ENCODE assay signal across 19 cellular contexts in the genomic region with DNA sequence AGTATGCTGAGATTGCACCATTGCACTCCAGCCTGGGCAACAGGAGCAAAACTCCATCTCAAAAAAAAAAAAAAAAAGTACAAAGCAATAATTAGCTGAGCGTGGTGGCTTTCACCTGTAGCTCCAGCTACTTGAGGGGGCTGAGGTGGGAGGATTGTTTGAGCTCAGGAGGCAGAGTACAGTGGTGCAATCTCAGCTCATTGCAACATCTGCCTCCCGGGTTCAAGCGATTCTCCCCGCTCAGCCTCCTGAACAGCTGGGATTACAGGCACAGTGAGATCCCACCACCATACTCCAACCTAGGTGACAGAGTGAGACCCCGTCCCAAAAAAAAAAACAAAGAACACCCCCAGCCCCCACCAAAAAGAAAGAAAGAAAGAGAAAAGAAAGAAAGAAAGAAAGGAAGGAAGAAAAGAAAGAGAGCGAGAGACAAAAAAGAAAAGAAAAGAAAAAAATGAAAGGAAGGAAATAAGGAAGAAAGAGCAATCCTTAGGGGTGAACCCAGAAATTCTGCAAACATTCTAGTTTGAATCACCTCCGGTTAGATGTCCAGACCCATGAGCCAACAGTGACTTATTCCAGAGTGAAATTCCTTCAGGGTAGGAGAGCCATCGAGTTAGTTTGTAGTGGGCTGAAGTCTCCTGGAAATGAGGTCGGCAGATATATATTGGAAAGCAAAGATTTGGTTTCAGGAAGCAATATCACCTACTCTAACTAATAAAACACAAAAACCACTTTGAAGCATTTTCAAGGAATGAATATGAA. TPM values are rescaled to one million over a fixed set of nuclear protein-coding genes. Genes with fewer than 3 reads are reported as not detected.
DNase-seq lines count a peak whose midpoint lies in the region; ATAC-seq and TF ChIP-seq lines count a peak whose summit lies in the region.
"Had no signal": no experiment of that assay in that cellular context is flagged by ENCODE, and none has a peak within 500 bp of the region (broad histone marks: within the 10 kb centered on the region; RNA-seq: fewer than 3 reads in every experiment).

No MANE protein-coding gene starts in this region.

- no peak overlapping the region for H2BK15ac ChIP-seq in mesenchymal stem cell (ENCODE audit: low read depth, poor library complexity, severe bottlenecking)

- in situ Hi-C loops in mammary epithelial cell (cut with MboI; ENCODE audit: low sequenced_read_pairs in 2 of 2) = no loop called here

- no peak for TF ChIP-seq CTCF in AG10803 (conservative IDR thresholded peaks at IDR 0.05; ENCODE audit: low read length)
- no peak for TF ChIP-seq CTCF in mammary epithelial cell (conservative IDR thresholded peaks at IDR 0.05 in 1 of 2, IDR thresholded peaks at IDR 0.05 in 1 of 2; ENCODE audit: extremely low read depth in 1 of 2, insufficient read depth in 1 of 2, low read depth in 1 of 2, low read length in 2 of 2)

- WGBS in mammary epithelial cell (ENCODE audit: low coverage, missing lambda C conversion rate) = 12% methylated on average over 9 of the region's 9 CpGs
- WGBS in mesenchymal stem cell = 89% methylated on average over 3 of the region's 9 CpGs

- H3K36me3 ChIP-seq in mammary epithelial cell (ENCODE audit: insufficient read depth, low read length) (no peaks in the 10 kb centered on the region), mesenchymal stem cell (ENCODE audit: control insufficient read depth in 1 of 2, insufficient read depth in 2 of 2, low read depth in 1 of 2, low read length in 2 of 2) (no peaks in the 10 kb centered on the region)
- H3K36me3 ChIP-seq: colonic mucosa, SJCRH30, WERI-Rb-1 had no signal

- no peaks in the 10 kb centered on the region for H4K20me1 ChIP-seq in mammary epithelial cell (ENCODE audit: insufficient read depth, low read length)

- H3K4me1 ChIP-seq in mammary epithelial cell (ENCODE audit: insufficient read depth, low read length) (peaks cover 10% of the 10 kb centered on the region), mesenchymal stem cell (ENCODE audit: control insufficient read depth, insufficient read depth, low read depth, low read length) (peaks cover 21% of the 10 kb centered on the region)
- H3K4me1 ChIP-seq: colonic mucosa had no signal

- peak overlapping the region in 1 of 2 experiments; percentile 38 for H3K18ac ChIP-seq in mesenchymal stem cell (ENCODE audit: low read depth in 1 of 2, low read length in 2 of 2)

- peak overlapping the region; percentile 28 for H4K8ac ChIP-seq in mesenchymal stem cell (ENCODE audit: low read length)

- no peak overlapping the region for H4K91ac ChIP-seq in mesenchymal stem cell (ENCODE audit: low read length)

- peak; percentile 21 for DNase-seq in AG10803 (ENCODE audit: low read depth)
- peak; percentile 22 for DNase-seq in HT1080 (ENCODE audit: low read depth)
- peak; percentile 38 for DNase-seq in mammary epithelial cell
- DNase-seq in mesenchymal stem cell = no peak
- no peak for DNase-seq in stimulated activated naive CD8-positive, alpha-beta T cell treated with anti-CD3 and anti-CD28 coated beads, Interleukin-15, amount 100 ng/mL, for 72 hours
- DNase-seq in activated CD4-positive, alpha-beta T cell treated with anti-CD3 and anti-CD28 coated beads, Interleukin-2, amount 50 U/mL, for 48 hours = no peak
- DNase-seq: activated CD4-positive, alpha-beta memory T cell treated with anti-CD3 and anti-CD28 coated beads for 36 hours; activated naive CD4-positive, alpha-beta T cell treated with anti-CD3 and anti-CD28 coated beads, Interleukin-2, amount 50 U/mL, for 16 hours; colonic mucosa; Kasumi-1; mesendoderm; NCI-H1105 treated with DMSO at 0.1 percent for 48 hours; NCI-H526; SJCRH30; WERI-Rb-1 had no signal

- H3K4me3 ChIP-seq in AG10803 (ENCODE audit: low read length) = no peak overlapping the region
- no peak overlapping the region for H3K4me3 ChIP-seq in mammary epithelial cell (replicated peaks in 1 of 3; ENCODE audit: insufficient read depth in 1 of 3, low read depth in 2 of 3, low read length in 3 of 3)
- peak overlapping the region in 1 of 2 experiments; percentile 25 for H3K4me3 ChIP-seq in mesenchymal stem cell (ENCODE audit: insufficient read depth in 1 of 2, low read depth in 1 of 2, low read length in 2 of 2)
- H3K4me3 ChIP-seq: colonic mucosa, SJCRH30 had no signal

- H3K23ac ChIP-seq in mesenchymal stem cell (ENCODE audit: low read length in 2 of 2) = no peak overlapping the region

- H2AFZ ChIP-seq in mammary epithelial cell (ENCODE audit: low read depth, low read length) = peak overlapping the region; percentile 88
- H2AFZ ChIP-seq in mesenchymal stem cell (ENCODE audit: low read depth, low read length) = no peak overlapping the region

- no peak overlapping the region for H3K27ac ChIP-seq in mammary epithelial cell (ENCODE audit: insufficient read depth, low read depth, low read length)
- H3K27ac ChIP-seq in mesenchymal stem cell (ENCODE audit: low read length, poor library complexity, severe bottlenecking) = no peak overlapping the region
- H3K27ac ChIP-seq: colonic mucosa, SJCRH30, WERI-Rb-1 had no signal

- intact Hi-C loops in mammary epithelial cell (cut with micrococcal nuclease) = no loop called here

- H3K27ac Mint-ChIP-seq in stimulated activated naive CD8-positive, alpha-beta T cell treated with anti-CD3 and anti-CD28 coated beads, Interleukin-15, amount 100 ng/mL, for 72 hours = no peak overlapping the region
- H3K27ac Mint-ChIP-seq: activated CD4-positive, alpha-beta memory T cell treated with anti-CD3 and anti-CD28 coated beads for 36 hours; T-helper 1 cell treated with Interleukin-12 subunit alpha and Interleukin-12 subunit beta and Interleukin-4 antibody, amounts not matched to agents 30 μg/mL and 1 μg/mL, for 36 hours had no signal

- H3K14ac ChIP-seq in mesenchymal stem cell (ENCODE audit: low read length in 2 of 2) = no peak overlapping the region

- peak overlapping the region; percentile 42 for H2BK120ac ChIP-seq in mesenchymal stem cell (ENCODE audit: low read depth, low read length)

- ATAC-seq in stimulated activated naive CD8-positive, alpha-beta T cell treated with anti-CD3 and anti-CD28 coated beads, Interleukin-15, amount 100 ng/mL, for 72 hours = no peak
- ATAC-seq in HG03442 (IDR thresholded peaks at IDR 0.05; ENCODE audit: unreplicated experiment) = no peak
- no peak for ATAC-seq in activated CD4-positive, CD25-positive, alpha-beta regulatory T cell treated with anti-CD3 and anti-CD28 coated beads, Interleukin-2, amount 50 U/mL, for 24 hours

- peak overlapping the region; percentile 48 for H2AK5ac ChIP-seq in mesenchymal stem cell (ENCODE audit: low read length, severe bottlenecking)

- H3K79me2 ChIP-seq in mammary epithelial cell (ENCODE audit: insufficient read depth, low read length) = no peaks in the 10 kb centered on the region

- peak overlapping the region in 1 of 2 experiments; percentile 42 for H3K4ac ChIP-seq in mesenchymal stem cell (ENCODE audit: low read depth in 1 of 2, low read length in 2 of 2)

- H3K9me3 ChIP-seq in mammary epithelial cell (replicated peaks; ENCODE audit: insufficient read depth, low read length) = no peaks in the 10 kb centered on the region
- no peaks in the 10 kb centered on the region for H3K9me3 ChIP-seq in mesenchymal stem cell (ENCODE audit: control insufficient read depth, low read length)
- H3K9me3 ChIP-seq: colonic mucosa, SJCRH30 had no signal

- dilution Hi-C loops in mammary epithelial cell (cut with HindIII; ENCODE audit: low sequenced_read_pairs) = loop anchor here (5.0 kb wide), 3 partner anchors 43 to 88 kb away; no protein-coding TSS in a partner anchor

- peak overlapping the region; percentile 56 for H3K4me2 ChIP-seq in mammary epithelial cell (ENCODE audit: insufficient read depth, low read depth, low read length)
- H3K4me2 ChIP-seq in mesenchymal stem cell (ENCODE audit: low read length, poor library complexity, severe bottlenecking) = no peak overlapping the region

- H3K4me3 Mint-ChIP-seq in stimulated activated naive CD8-positive, alpha-beta T cell treated with anti-CD3 and anti-CD28 coated beads, Interleukin-15, amount 100 ng/mL, for 72 hours = no peak overlapping the region
- H3K4me3 Mint-ChIP-seq: activated CD4-positive, alpha-beta memory T cell treated with anti-CD3 and anti-CD28 coated beads for 36 hours; T-helper 1 cell treated with Interleukin-12 subunit alpha and Interleukin-12 subunit beta and Interleukin-4 antibody, amounts not matched to agents 30 μg/mL and 1 μg/mL, for 36 hours had no signal

- H3K9me3 Mint-ChIP-seq in stimulated activated naive CD8-positive, alpha-beta T cell treated with anti-CD3 and anti-CD28 coated beads, Interleukin-15, amount 100 ng/mL, for 72 hours = no peaks in the 10 kb centered on the region
- H3K9me3 Mint-ChIP-seq: activated CD4-positive, alpha-beta memory T cell treated with anti-CD3 and anti-CD28 coated beads for 36 hours; T-helper 1 cell treated with Interleukin-12 subunit alpha and Interleukin-12 subunit beta and Interleukin-4 antibody, amounts not matched to agents 30 μg/mL and 1 μg/mL, for 36 hours had no signal

- H3K4me1 Mint-ChIP-seq in stimulated activated naive CD8-positive, alpha-beta T cell treated with anti-CD3 and anti-CD28 coated beads, Interleukin-15, amount 100 ng/mL, for 72 hours = peaks cover 25% of the 10 kb centered on the region

- peaks cover 49% of the 10 kb centered on the region for H3K27me3 Mint-ChIP-seq in stimulated activated naive CD8-positive, alpha-beta T cell treated with anti-CD3 and anti-CD28 coated beads, Interleukin-15, amount 100 ng/mL, for 72 hours

- CTCF ChIA-PET in mammary epithelial cell (lab: Charles Lee; ENCODE audit: low non-redundant PET) = no interaction called here

- no peak overlapping the region for H2BK5ac ChIP-seq in mesenchymal stem cell (ENCODE audit: low read depth, low read length, poor library complexity, severe bottlenecking)

- H3K27me3 ChIP-seq in mammary epithelial cell (ENCODE audit: insufficient read depth, low read length) (no peaks in the 10 kb centered on the region), mesenchymal stem cell (ENCODE audit: control insufficient read depth in 1 of 2, insufficient read depth in 1 of 2, low read length in 2 of 2) (no peaks in the 10 kb centered on the region)

- H3K9ac ChIP-seq in mammary epithelial cell (ENCODE audit: insufficient read depth, low read length) (no peak overlapping the region), mesenchymal stem cell (ENCODE audit: low read length) (peak overlapping the region; percentile 61)

- peak overlapping the region in 1 of 2 experiments; percentile 64 for H2BK12ac ChIP-seq in mesenchymal stem cell (ENCODE audit: low read length in 2 of 2)

- peaks cover 3% of the 10 kb centered on the region for H3K79me1 ChIP-seq in mesenchymal stem cell (replicated peaks; ENCODE audit: low read length, poor library complexity, severe bottlenecking)

- no TSS peak for BruUV-seq in mammary epithelial cell (replicated peaks; lab: Mats Ljungman, UMichigan)

RNA-seq across cellular contexts. Expression of gene RIPOR3, which starts 3.2 kb away (rescaled TPM):
- not detected in 2 replicates for total RNA-seq in HT1080 (2014; rRNA removed; shearing (Covaris generic))
- polyA plus RNA-seq in HT1080 (2015; cell fraction: cytosol; rRNA removed) = not detected in 2 replicates
- polyA plus RNA-seq in HT1080 (2015; cell fraction: nucleus; rRNA removed) = 0.05 TPM in 1 of 2 replicates, not detected in the other
- total RNA-seq in mammary epithelial cell = under 1 TPM in 1 of 2 donors, not detected in 1; under 0.01 TPM
- not detected for polyA plus RNA-seq in mammary epithelial cell
- not detected for polyA minus RNA-seq in mammary epithelial cell
- 45.9 TPM for polyA plus RNA-seq in mesenchymal stem cell (2013, experiment 1 of 2)
- 43.6 TPM for polyA plus RNA-seq in mesenchymal stem cell (2013, experiment 2 of 2)
- total RNA-seq: activated CD4-positive, alpha-beta memory T cell treated with anti-CD3 and anti-CD28 coated beads for 36 hours had no signal
- polyA plus RNA-seq: neural cell had no signal

RNA-seq across cellular contexts. Expression of gene PARD6B, which starts 36.8 kb away (rescaled TPM):
- total RNA-seq in HT1080 (2014; rRNA removed; shearing (Covaris generic)) = 2.1 and 3.1 TPM in 2 replicates
- polyA plus RNA-seq in HT1080 (2015; cell fraction: cytosol; rRNA removed) = 1.3 and 1.6 TPM in 2 replicates
- 2.1 and 2.3 TPM in 2 replicates for polyA plus RNA-seq in HT1080 (2015; cell fraction: nucleus; rRNA removed)
- 1 to 10 TPM; 5.6 to 7.7 TPM for total RNA-seq in mammary epithelial cell
- 1.5 TPM for polyA plus RNA-seq in mammary epithelial cell
- 4.8 TPM for polyA minus RNA-seq in mammary epithelial cell
- polyA plus RNA-seq in mesenchymal stem cell (2013, experiment 1 of 2) = 2.3 TPM
- 2.5 TPM for polyA plus RNA-seq in mesenchymal stem cell (2013, experiment 2 of 2)

Comparison
In these comparisons a context has a peak if more than half of its experiments do, and no peak if none do; other contexts are left out.
1. DNase-seq: peak in AG10803 (single experiment), HT1080 (single experiment) and mammary epithelial cell (single experiment); none in mesenchymal stem cell (single experiment), stimulated activated naive CD8-positive, alpha-beta T cell treated with anti-CD3 and anti-CD28 coated beads, Interleukin-15, amount 100 ng/mL, for 72 hours (0 of 2) and activated CD4-positive, alpha-beta T cell treated with anti-CD3 and anti-CD28 coated beads, Interleukin-2, amount 50 U/mL, for 48 hours (0 of 2).